ENCODE assay signal across 26 cellular contexts in genomic region chr7:116451958-116452729, GRCh38. TPM values are rescaled to one million over a fixed set of nuclear protein-coding genes. Genes with fewer than 3 reads are reported as not detected.
DNase-seq lines count a peak whose midpoint lies in the region; ATAC-seq, FAIRE-seq and TF ChIP-seq lines count a peak whose summit lies in the region.
"Had no signal": no experiment of that assay in that cellular context is flagged by ENCODE, and none has a peak within 500 bp of the region (broad histone marks: within the 10 kb centered on the region; RNA-seq: fewer than 3 reads in every experiment).

No MANE protein-coding gene starts in this region.

- CTCF ChIA-PET in HepG2 (lab: Yijun Ruan, JAX; ENCODE audit: low intra/inter-chr PET ratio, low total read pairs) (no interaction called here), PC-9 (lab: Charles Lee) (interaction anchor here (0.6 kb wide), 3 partner anchors 9 to 137 kb away, joined by 3 to 10 read pairs (median 9); no protein-coding TSS in a partner anchor)

- no peaks in the 10 kb centered on the region for H3K79me2 ChIP-seq in HepG2 (ENCODE audit: insufficient read depth, low read length)
- H3K79me2 ChIP-seq in PC-9 (ENCODE audit: low read depth), result no peaks in the 10 kb centered on the region

- POLR2A ChIA-PET in HepG2 (lab: Yijun Ruan, JAX) (no interaction called here), PC-9 (lab: Charles Lee; ENCODE audit: unreplicated experiment) (interaction anchor here (0.7 kb wide), 1 partner anchor 198 kb away, joined by 4 read pairs; no protein-coding TSS in a partner anchor)

- peak; percentile 11 to 40 for TF ChIP-seq RAD21 in liver (IDR thresholded peaks at IDR 0.05)
- TF ChIP-seq RAD21 in HepG2 (CRISPR knock-in tag; IDR thresholded peaks at IDR 0.05), result no peak

- ATAC-seq in HepG2, result no peak
- ATAC-seq in foreskin keratinocyte, result no peak
- ATAC-seq in HG03039 (IDR thresholded peaks at IDR 0.05; ENCODE audit: unreplicated experiment), result no peak
- ATAC-seq: activated naive CD4-positive, alpha-beta T cell treated with anti-CD3 and anti-CD28 coated beads, Interleukin-2, amount 50 U/mL, for 72 hours; mucosa of descending colon; natural killer cell treated with Interleukin-12 subunit alpha and Interleukin-12 subunit beta and Interleukin-15 and Interleukin-18, amount 100 ng/mL, for 72 hours had no signal

- H3K4me3 ChIP-seq in liver (ENCODE audit: low read depth in 1 of 3, low read length in 3 of 3) (no peak overlapping the region), HepG2 (replicated peaks in 1 of 3; ENCODE audit: insufficient read depth in 1 of 3, low read depth in 2 of 3, low read length in 3 of 3) (no peak overlapping the region), PC-9 (no peak overlapping the region), thyroid gland (replicated peaks in 1 of 3) (no peak overlapping the region), uterus (no peak overlapping the region)
- H3K4me3 ChIP-seq: breast epithelium, mucosa of descending colon, tibial nerve had no signal

- TF ChIP-seq POLR2A in HepG2 (IDR thresholded peaks at IDR 0.05; ENCODE audit: insufficient read depth in 1 of 2, low read depth in 2 of 2, low read length in 2 of 2) (no peak), thyroid gland (IDR thresholded peaks at IDR 0.05) (no peak), uterus (IDR thresholded peaks at IDR 0.05) (no peak)

- H3K9ac ChIP-seq in liver (ENCODE audit: low read depth in 1 of 2, low read length in 2 of 2), result no peak overlapping the region
- no peak overlapping the region for H3K9ac ChIP-seq in HepG2 (ENCODE audit: insufficient read depth, low read depth, low read length)

- H3K4me1 ChIP-seq in liver (ENCODE audit: control insufficient read depth in 4 of 4, insufficient read depth in 4 of 4, low read length in 3 of 4) (no peaks in the 10 kb centered on the region), HepG2 (ENCODE audit: insufficient read depth, low read length) (no peaks in the 10 kb centered on the region), PC-9 (replicated peaks; ENCODE audit: insufficient read depth) (peaks cover 18% of the 10 kb centered on the region), foreskin keratinocyte (peaks cover 31% of the 10 kb centered on the region), thyroid gland (peaks cover 42 to 61% of the 10 kb centered on the region in 2 donors), uterus (peaks cover 0 to 4% of the 10 kb centered on the region in 2 donors)
- H3K4me1 ChIP-seq: breast epithelium had no signal

- DNase-seq in HepG2 (ENCODE audit: low spot score) (no peak), PC-9 (no peak), foreskin keratinocyte (no peak), thyroid gland (no peak), NOMO-1 treated with DMSO at 0.1 percent for 48 hours (lab: John Stamatoyannopoulos, UW; ENCODE audit: unreplicated experiment) (no peak), uterus (no peak)
- DNase-seq: activated B cell treated with CpG ODN at 0.5 μM for 24 hours; activated CD4-positive, alpha-beta T cell treated with anti-CD3 and anti-CD28 coated beads, Interleukin-2, amount 10 ng/mL, durations not matched to agents 7 days and 5 days; amygdala; DMS53; KG1; mucosa of descending colon; NCI-H1417 treated with DMSO at 0.1 percent for 48 hours; NCI-H2029 treated with DMSO at 0.1 percent for 48 hours; NCI-H2227 treated with DMSO at 0.1 percent for 48 hours; NCI-H69; stimulated activated CD4-positive, alpha-beta T cell treated with anti-CD3 and anti-CD28 coated beads, Interleukin-4, amount 100 ng/mL, for 24 hours had no signal

- intact Hi-C loops in HepG2 (cut with micrococcal nuclease; ENCODE audit: unreplicated experiment), result no loop called here
- intact Hi-C loops in PC-9 (cut with micrococcal nuclease; ENCODE audit: unreplicated experiment), result no loop called here
- intact Hi-C loops in thyroid gland (cut with DNase I), result no loop called here
- intact Hi-C loops in uterus (cut with DNase I; ENCODE audit: low total_unique reads), result no loop called here

- H3K4me2 ChIP-seq in HepG2 (ENCODE audit: low read depth, low read length) (no peak overlapping the region), PC-9 (no peak overlapping the region)

- no peak for TF ChIP-seq CTCF in liver (IDR thresholded peaks at IDR 0.05; ENCODE audit: low read depth, low read length, missing input control)
- no peak for TF ChIP-seq CTCF in HepG2 (CRISPR knock-in tag; IDR thresholded peaks at IDR 0.05)
- no peak for TF ChIP-seq CTCF in PC-9 (conservative IDR thresholded peaks at IDR 0.05)
- TF ChIP-seq CTCF in foreskin keratinocyte (conservative IDR thresholded peaks at IDR 0.05), result peak; percentile 38
- no peak for TF ChIP-seq CTCF in thyroid gland (IDR thresholded peaks at IDR 0.05)
- TF ChIP-seq CTCF in uterus (IDR thresholded peaks at IDR 0.05), result peak in 1 of 4 experiments; percentile 10

- no peaks in the 10 kb centered on the region for H3K9me2 ChIP-seq in PC-9 (ENCODE audit: insufficient read depth)

- BruUV-seq in HepG2 (replicated peaks; lab: Mats Ljungman, UMichigan) (no TSS peak), PC-9 (replicated peaks; lab: Mats Ljungman, UMichigan) (no TSS peak)

- H3K27me3 ChIP-seq in liver (ENCODE audit: control insufficient read depth in 4 of 4, insufficient read depth in 4 of 4, low read length in 3 of 4), result no peaks in the 10 kb centered on the region
- H3K27me3 ChIP-seq in HepG2 (ENCODE audit: control insufficient read depth in 1 of 2, insufficient read depth in 2 of 2, low read length in 2 of 2), result 0 out of 5 replicates have a peak, but pooled peaks cover 0 to 2% of the 10 kb centered on the region in 2 experiments
- H3K27me3 ChIP-seq in PC-9 (ENCODE audit: insufficient read depth, low read depth), result no peaks in the 10 kb centered on the region
- H3K27me3 ChIP-seq in foreskin keratinocyte, result no peaks in the 10 kb centered on the region
- no peaks in the 10 kb centered on the region for H3K27me3 ChIP-seq in thyroid gland
- no peaks in the 10 kb centered on the region for H3K27me3 ChIP-seq in uterus
- H3K27me3 ChIP-seq: breast epithelium, tibial nerve had no signal

- H4K20me1 ChIP-seq in HepG2 (ENCODE audit: insufficient read depth, low read length), result no peaks in the 10 kb centered on the region
- no peaks in the 10 kb centered on the region for H4K20me1 ChIP-seq in PC-9 (ENCODE audit: insufficient read depth)

- no peak overlapping the region for H3K27ac ChIP-seq in liver (ENCODE audit: low read depth in 1 of 2, low read length in 2 of 2)
- no peak overlapping the region for H3K27ac ChIP-seq in HepG2 (ENCODE audit: extremely low read length, insufficient read depth, low read length)
- H3K27ac ChIP-seq in PC-9, result no peak overlapping the region
- H3K27ac ChIP-seq in foreskin keratinocyte, result no peak overlapping the region
- H3K27ac ChIP-seq in thyroid gland, result peak overlapping the region; percentile 2 to 20 (median 11)
- no peak overlapping the region for H3K27ac ChIP-seq in uterus
- H3K27ac ChIP-seq: breast epithelium, RWPE1, tibial nerve had no signal

- FAIRE-seq in HepG2 (lab: Jason Lieb, UNC), result no peak
- FAIRE-seq: GM12891, HTR-8/SVneo had no signal

- no peaks in the 10 kb centered on the region for H3K36me3 ChIP-seq in liver (ENCODE audit: control insufficient read depth in 4 of 4, insufficient read depth in 3 of 4, low read depth in 1 of 4, low read length in 3 of 4)
- no peaks in the 10 kb centered on the region for H3K36me3 ChIP-seq in HepG2 (replicated peaks in 1 of 2; ENCODE audit: control insufficient read depth in 1 of 2, insufficient read depth in 2 of 2, low read length in 2 of 2)
- H3K36me3 ChIP-seq in PC-9 (ENCODE audit: low read depth), result no peaks in the 10 kb centered on the region
- H3K36me3 ChIP-seq in thyroid gland, result no peaks in the 10 kb centered on the region
- H3K36me3 ChIP-seq in uterus, result no peaks in the 10 kb centered on the region
- H3K36me3 ChIP-seq: breast epithelium, tibial nerve had no signal

- H3K9me3 ChIP-seq in liver (ENCODE audit: control insufficient read depth in 4 of 4, low read length in 3 of 4), result no peaks in the 10 kb centered on the region
- no peaks in the 10 kb centered on the region for H3K9me3 ChIP-seq in HepG2 (ENCODE audit: low read length)
- H3K9me3 ChIP-seq in PC-9 (ENCODE audit: insufficient read depth, low read depth), result no peaks in the 10 kb centered on the region
- H3K9me3 ChIP-seq in thyroid gland, result no peaks in the 10 kb centered on the region
- no peaks in the 10 kb centered on the region for H3K9me3 ChIP-seq in uterus
- H3K9me3 ChIP-seq: breast epithelium, mucosa of descending colon, tibial nerve had no signal

- H2AFZ ChIP-seq in HepG2 (ENCODE audit: low read length) (no peak overlapping the region), PC-9 (0 out of 2 replicates have a peak overlapping the region, but pooled peaks have one; percentile 44)

- TF ChIP-seq EP300 in HepG2 (IDR thresholded peaks at IDR 0.05; ENCODE audit: low read depth in 2 of 2, low read length in 2 of 2) (no peak), HepG2 (CRISPR knock-in tag; IDR thresholded peaks at IDR 0.05; ENCODE audit: borderline replicate concordance) (no peak)

- H3F3A ChIP-seq in PC-9 (ENCODE audit: insufficient read depth, low read depth), result peaks cover 3% of the 10 kb centered on the region; the same call in 1 of the 2 replicates

- WGBS in liver, result 98% methylated on average over 2 of the region's 2 CpGs
- WGBS in HepG2 (ENCODE audit: low lambda C conversion rate), result 82% methylated on average over 2 of the region's 2 CpGs
- 96 to 97% methylated on average over 2 of the region's 2 CpGs for WGBS in thyroid gland, 2 donors

- in situ Hi-C loops in HepG2 (cut with HindIII; ENCODE audit: extremely low pct_ligation_motif_present, low pct_unique_long_range_greater_than_20kb), result no loop called here

RNA-seq across cellular contexts. Expression of gene CAV2, which starts 47.4 kb away (rescaled TPM):
- total RNA-seq in liver (10 to 100 TPM in 1 of 2 donors, 1 to 10 TPM in 1; 6.8 to 16.2 TPM), HepG2 (2016; rRNA removed; fragmentation: Illumina TruSeq; extraction: Trizol) (0.09 and 0.24 TPM in 2 replicates), PC-9 (2021) (260 and 296 TPM in 2 replicates), foreskin keratinocyte (253 and 280 TPM in 2 replicates), thyroid gland (100 to 1,000 TPM; 210 to 331 (median 239) TPM), uterus (100 to 1,000 TPM in 1 of 4 donors, 10 to 100 TPM in 3; 33.3 to 105 (median 86.0) TPM)
- polyA plus RNA-seq in liver (10 to 100 TPM; 23.6 to 29.7 TPM), HepG2 (2011; rRNA removed) (0.18 and 0.42 TPM in 2 replicates), foreskin keratinocyte (181 and 220 TPM in 2 replicates)
- not detected in 2 replicates for total RNA-seq in HepG2 (2016; cell fraction: cytosol; rRNA removed; fragmentation: Illumina TruSeq; extraction: Trizol; ENCODE audit: low read depth)
- total RNA-seq in HepG2 (2016; cell fraction: insoluble cytoplasmic fraction; rRNA removed; fragmentation: Illumina TruSeq; extraction: Trizol), result 0.17 and 0.24 TPM in 2 replicates
- 0.21 and 0.25 TPM in 2 replicates for total RNA-seq in HepG2 (2016; cell fraction: membrane; rRNA removed; fragmentation: Illumina TruSeq; extraction: Trizol)
- total RNA-seq in HepG2 (2016; cell fraction: nucleus; rRNA removed; fragmentation: Illumina TruSeq; extraction: Trizol), result not detected in 2 replicates
- polyA plus RNA-seq in HepG2 (2011; cell fraction: cytosol; rRNA removed), result 0.13 and 0.26 TPM in 2 replicates
- polyA plus RNA-seq in HepG2 (2011; cell fraction: nucleus; rRNA removed), result 0.05 TPM in 1 of 2 replicates, not detected in the other
- polyA plus RNA-seq in HepG2 (2012), result 0.20 TPM in 1 of 2 replicates, not detected in the other
- polyA plus RNA-seq in HepG2 (2016; cell fraction: cytosol; fragmentation: Illumina TruSeq; extraction: Trizol; ENCODE audit: low read depth), result 0.09 and 0.12 TPM in 2 replicates
- not detected in 2 replicates for polyA plus RNA-seq in HepG2 (2016; cell fraction: insoluble cytoplasmic fraction; fragmentation: Illumina TruSeq; extraction: Trizol; ENCODE audit: low read depth)
- polyA plus RNA-seq in HepG2 (2016; cell fraction: membrane; fragmentation: Illumina TruSeq; extraction: Trizol; ENCODE audit: low read depth), result 0.28 and 0.46 TPM in 2 replicates
- not detected in 2 replicates for polyA plus RNA-seq in HepG2 (2016; cell fraction: nucleus; fragmentation: Illumina TruSeq; extraction: Trizol; ENCODE audit: insufficient read depth, low read depth)
- polyA minus RNA-seq in HepG2 (2011; rRNA and poly(A)+ RNA removed; ENCODE audit: low replicate concordance), result 0.04 and 22.5 TPM in 2 replicates
- polyA minus RNA-seq in HepG2 (2011; cell fraction: cytosol; rRNA and poly(A)+ RNA removed), result 0.18 TPM in 1 of 2 replicates, not detected in the other
- not detected in 2 replicates for polyA minus RNA-seq in HepG2 (2011; cell fraction: nucleus; rRNA and poly(A)+ RNA removed)
- total RNA-seq: activated B cell treated with CpG ODN at 0.5 μM for 24 hours; activated CD4-positive, alpha-beta T cell treated with anti-CD3 and anti-CD28 coated beads, Interleukin-2, amount 10 ng/mL, durations not matched to agents 7 days and 5 days; natural killer cell treated with Interleukin-12 subunit alpha and Interleukin-12 subunit beta and Interleukin-15 and Interleukin-18, amount 100 ng/mL, for 72 hours had no signal

Comparison
In these comparisons a context has a peak if more than half of its experiments do, and no peak if none do; other contexts are left out.
1. RNA of gene CAV2, which starts 47.4 kb away (total RNA-seq): 253 to 280 TPM in foreskin keratinocyte, 260 to 296 TPM in PC-9, 210 to 331 TPM in thyroid gland, 33.3 to 105 TPM in uterus and 6.8 to 16.2 TPM in liver; 0.09 to 0.25 TPM in HepG2; every median in the first group is over 4 times any median in the second.
2. H3K27ac ChIP-seq: peak in thyroid gland (3 of 3); none in liver (0 of 2), HepG2 (single experiment), PC-9 (single experiment), foreskin keratinocyte (single experiment) and uterus (0 of 2).